Comparison of ENCODE assay signal across 23 cellular contexts in genomic region chr10:25064401-25064800, GRCh38. TPM values are rescaled to one million over a fixed set of nuclear protein-coding genes. Genes with fewer than 3 reads are reported as not detected.
DNase-seq lines count a peak whose midpoint lies in the region; ATAC-seq and TF ChIP-seq lines count a peak whose summit lies in the region.
"Had no signal": no experiment of that assay in that cellular context is flagged by ENCODE, and none has a peak within 500 bp of the region (broad histone marks: within the 10 kb centered on the region; RNA-seq: fewer than 3 reads in every experiment).

No MANE protein-coding gene starts in this region.

- DNase-seq in activated CD4-positive, alpha-beta T cell treated with anti-CD3 and anti-CD28 coated beads, Interleukin-2, amount 10 ng/mL, durations not matched to agents 7 days and 5 days: no peak
- DNase-seq in activated CD4-positive, alpha-beta T cell treated with anti-CD3 and anti-CD28 coated beads for 1 hour: no peak
- no peak for DNase-seq in activated T-helper 1 cell treated with anti-CD3 and anti-CD28 coated beads, Interleukin-12 subunit alpha, Interleukin-12 subunit beta, Interleukin-2, Interleukin-4 antibody, amounts not matched to agents 30 ng/mL and 10 ng/mL and 1 ng/mL, durations not matched to agents 14 hours and 24 hours and 36 hours (ENCODE audit: low spot score)
- DNase-seq in epithelial cell of prostate (ENCODE audit: low read depth, low spot score) (no peak), nephron progenitor cell (no peak)
- no peak for DNase-seq in stimulated activated effector memory CD8-positive, alpha-beta T cell treated with anti-CD3 and anti-CD28 coated beads, Interleukin-12 subunit alpha, Interleukin-12 subunit beta, amount 100 ng/mL, for 72 hours (ENCODE audit: low spot score in 2 of 2)
- DNase-seq in activated effector memory CD4-positive, alpha-beta T cell treated with anti-CD3 and anti-CD28 coated beads, Interleukin-2, amount 50 U/mL, for 16 hours: no peak
- no peak for DNase-seq in effector memory CD8-positive, alpha-beta T cell
- DNase-seq: 8988T; CD4-positive, CD25-positive, alpha-beta regulatory T cell; H7; IMR-90; MM.1S; NCI-H2029; NCI-H446; NCI-H524 treated with DMSO at 0.1 percent for 48 hours; NCI-H774; NK-92 treated with Interleukin-12 subunit alpha and Interleukin-12 subunit beta, amount 100 ng/mL, for 24 hours; PC-3 had no signal

- TF ChIP-seq CTCF in nephron progenitor cell (IDR thresholded peaks at IDR 0.05): no peak

- intact Hi-C loops in activated T-helper 1 cell treated with anti-CD3 and anti-CD28 coated beads, Interleukin-12 subunit alpha, Interleukin-12 subunit beta, Interleukin-2, Interleukin-4 antibody, amounts not matched to agents 30 ng/mL and 10 ng/mL and 1 ng/mL, durations not matched to agents 14 hours and 24 hours and 36 hours (cut with micrococcal nuclease): loop anchor here (10.0 kb wide), 1 partner anchor 110 kb away; the partner anchor contains the start of gene PRTFDC1

- POLR2A ChIA-PET in activated CD4-positive, alpha-beta T cell treated with anti-CD3 and anti-CD28 coated beads, Interleukin-2, amount 10 ng/mL, durations not matched to agents 7 days and 5 days (lab: Charles Lee): no interaction called here

- H3K4me1 Mint-ChIP-seq in activated CD4-positive, alpha-beta T cell treated with anti-CD3 and anti-CD28 coated beads, Interleukin-2, amount 10 ng/mL, durations not matched to agents 7 days and 5 days: peaks cover 21% of the 10 kb centered on the region
- H3K4me1 Mint-ChIP-seq in activated T-helper 1 cell treated with anti-CD3 and anti-CD28 coated beads, Interleukin-12 subunit alpha, Interleukin-12 subunit beta, Interleukin-2, Interleukin-4 antibody, amounts not matched to agents 30 ng/mL and 10 ng/mL and 1 ng/mL, durations not matched to agents 14 hours and 24 hours and 36 hours (ENCODE audit: low read depth): peaks cover 50% of the 10 kb centered on the region
- H3K4me1 Mint-ChIP-seq in stimulated activated effector memory CD8-positive, alpha-beta T cell treated with anti-CD3 and anti-CD28 coated beads, Interleukin-12 subunit alpha, Interleukin-12 subunit beta, amount 100 ng/mL, for 72 hours: peaks cover 29% of the 10 kb centered on the region
- H3K4me1 Mint-ChIP-seq in nephron progenitor cell: peaks cover 5% of the 10 kb centered on the region
- peaks cover 11 to 15% of the 10 kb centered on the region in 2 donors for H3K4me1 Mint-ChIP-seq in effector memory CD8-positive, alpha-beta T cell (ENCODE audit: low read depth in 2 of 2)

- CTCF ChIA-PET in activated CD4-positive, alpha-beta T cell treated with anti-CD3 and anti-CD28 coated beads, Interleukin-2, amount 10 ng/mL, durations not matched to agents 7 days and 5 days (lab: Charles Lee): interaction anchor here (1.0 kb wide), 1 partner anchor 25 kb away, joined by 3 read pairs; no protein-coding TSS in a partner anchor

- H3K27ac Mint-ChIP-seq in activated CD4-positive, alpha-beta T cell treated with anti-CD3 and anti-CD28 coated beads, Interleukin-2, amount 10 ng/mL, durations not matched to agents 7 days and 5 days: peak overlapping the region; percentile 73
- H3K27ac Mint-ChIP-seq in activated T-helper 1 cell treated with anti-CD3 and anti-CD28 coated beads, Interleukin-12 subunit alpha, Interleukin-12 subunit beta, Interleukin-2, Interleukin-4 antibody, amounts not matched to agents 30 ng/mL and 10 ng/mL and 1 ng/mL, durations not matched to agents 14 hours and 24 hours and 36 hours: peak overlapping the region; percentile 23
- peak overlapping the region; percentile 12 for H3K27ac Mint-ChIP-seq in stimulated activated effector memory CD8-positive, alpha-beta T cell treated with anti-CD3 and anti-CD28 coated beads, Interleukin-12 subunit alpha, Interleukin-12 subunit beta, amount 100 ng/mL, for 72 hours
- no peak overlapping the region for H3K27ac Mint-ChIP-seq in nephron progenitor cell
- no peak overlapping the region for H3K27ac Mint-ChIP-seq in effector memory CD8-positive, alpha-beta T cell
- H3K27ac Mint-ChIP-seq: CD4-positive, CD25-positive, alpha-beta regulatory T cell had no signal

- no peak overlapping the region for H3K4me3 Mint-ChIP-seq in activated CD4-positive, alpha-beta T cell treated with anti-CD3 and anti-CD28 coated beads, Interleukin-2, amount 10 ng/mL, durations not matched to agents 7 days and 5 days
- H3K4me3 Mint-ChIP-seq in activated T-helper 1 cell treated with anti-CD3 and anti-CD28 coated beads, Interleukin-12 subunit alpha, Interleukin-12 subunit beta, Interleukin-2, Interleukin-4 antibody, amounts not matched to agents 30 ng/mL and 10 ng/mL and 1 ng/mL, durations not matched to agents 14 hours and 24 hours and 36 hours: no peak overlapping the region
- H3K4me3 Mint-ChIP-seq in stimulated activated effector memory CD8-positive, alpha-beta T cell treated with anti-CD3 and anti-CD28 coated beads, Interleukin-12 subunit alpha, Interleukin-12 subunit beta, amount 100 ng/mL, for 72 hours: no peak overlapping the region
- H3K4me3 Mint-ChIP-seq in nephron progenitor cell: no peak overlapping the region
- H3K4me3 Mint-ChIP-seq in effector memory CD8-positive, alpha-beta T cell: no peak overlapping the region
- H3K4me3 Mint-ChIP-seq: CD4-positive, CD25-positive, alpha-beta regulatory T cell had no signal

- H3K27ac ChIP-seq in epithelial cell of prostate: peak overlapping the region; percentile 97
- H3K27ac ChIP-seq: BLaER1, KMS-11 had no signal

- H3K9me3 Mint-ChIP-seq in activated CD4-positive, alpha-beta T cell treated with anti-CD3 and anti-CD28 coated beads, Interleukin-2, amount 10 ng/mL, durations not matched to agents 7 days and 5 days: no peaks in the 10 kb centered on the region
- H3K9me3 Mint-ChIP-seq in activated T-helper 1 cell treated with anti-CD3 and anti-CD28 coated beads, Interleukin-12 subunit alpha, Interleukin-12 subunit beta, Interleukin-2, Interleukin-4 antibody, amounts not matched to agents 30 ng/mL and 10 ng/mL and 1 ng/mL, durations not matched to agents 14 hours and 24 hours and 36 hours: peaks cover 10% of the 10 kb centered on the region
- H3K9me3 Mint-ChIP-seq in stimulated activated effector memory CD8-positive, alpha-beta T cell treated with anti-CD3 and anti-CD28 coated beads, Interleukin-12 subunit alpha, Interleukin-12 subunit beta, amount 100 ng/mL, for 72 hours: peaks cover 3% of the 10 kb centered on the region
- H3K9me3 Mint-ChIP-seq in nephron progenitor cell: no peaks in the 10 kb centered on the region
- no peaks in the 10 kb centered on the region for H3K9me3 Mint-ChIP-seq in effector memory CD8-positive, alpha-beta T cell

- H3K36me3 Mint-ChIP-seq in activated CD4-positive, alpha-beta T cell treated with anti-CD3 and anti-CD28 coated beads, Interleukin-2, amount 10 ng/mL, durations not matched to agents 7 days and 5 days (ENCODE audit: low read depth): no peaks in the 10 kb centered on the region
- peaks cover 6% of the 10 kb centered on the region for H3K36me3 Mint-ChIP-seq in activated T-helper 1 cell treated with anti-CD3 and anti-CD28 coated beads, Interleukin-12 subunit alpha, Interleukin-12 subunit beta, Interleukin-2, Interleukin-4 antibody, amounts not matched to agents 30 ng/mL and 10 ng/mL and 1 ng/mL, durations not matched to agents 14 hours and 24 hours and 36 hours (ENCODE audit: low read depth)
- peaks cover 15% of the 10 kb centered on the region for H3K36me3 Mint-ChIP-seq in stimulated activated effector memory CD8-positive, alpha-beta T cell treated with anti-CD3 and anti-CD28 coated beads, Interleukin-12 subunit alpha, Interleukin-12 subunit beta, amount 100 ng/mL, for 72 hours
- H3K36me3 Mint-ChIP-seq in nephron progenitor cell (ENCODE audit: low read depth): no peaks in the 10 kb centered on the region
- peaks cover 11% of the 10 kb centered on the region for H3K36me3 Mint-ChIP-seq in effector memory CD8-positive, alpha-beta T cell (ENCODE audit: insufficient read depth)
- H3K36me3 Mint-ChIP-seq: CD4-positive, CD25-positive, alpha-beta regulatory T cell had no signal

- H3K27me3 Mint-ChIP-seq in activated CD4-positive, alpha-beta T cell treated with anti-CD3 and anti-CD28 coated beads, Interleukin-2, amount 10 ng/mL, durations not matched to agents 7 days and 5 days: no peaks in the 10 kb centered on the region
- peaks cover 5% of the 10 kb centered on the region for H3K27me3 Mint-ChIP-seq in activated T-helper 1 cell treated with anti-CD3 and anti-CD28 coated beads, Interleukin-12 subunit alpha, Interleukin-12 subunit beta, Interleukin-2, Interleukin-4 antibody, amounts not matched to agents 30 ng/mL and 10 ng/mL and 1 ng/mL, durations not matched to agents 14 hours and 24 hours and 36 hours (ENCODE audit: insufficient read depth)
- no peaks in the 10 kb centered on the region for H3K27me3 Mint-ChIP-seq in nephron progenitor cell (ENCODE audit: low read depth, poor library complexity)
- peaks cover 17 to 18% of the 10 kb centered on the region in 2 donors for H3K27me3 Mint-ChIP-seq in effector memory CD8-positive, alpha-beta T cell

- no peak for ATAC-seq in stimulated activated effector memory CD8-positive, alpha-beta T cell treated with anti-CD3 and anti-CD28 coated beads, Interleukin-12 subunit alpha, Interleukin-12 subunit beta, amount 100 ng/mL, for 72 hours
- no peak for ATAC-seq in effector memory CD8-positive, alpha-beta T cell (replicated peaks)
- ATAC-seq: PC-3, Right ventricle myocardium inferior had no signal

RNA-seq across cellular contexts. Expression of gene THNSL1, which starts 48.0 kb away (rescaled TPM):
- total RNA-seq in activated CD4-positive, alpha-beta T cell treated with anti-CD3 and anti-CD28 coated beads, Interleukin-2, amount 10 ng/mL, durations not matched to agents 7 days and 5 days: 1 to 10 TPM; 2.5 to 2.6 TPM
- total RNA-seq in activated T-helper 1 cell treated with anti-CD3 and anti-CD28 coated beads, Interleukin-12 subunit alpha, Interleukin-12 subunit beta, Interleukin-2, Interleukin-4 antibody, amounts not matched to agents 30 ng/mL and 10 ng/mL and 1 ng/mL, durations not matched to agents 14 hours and 24 hours and 36 hours: 3.0 and 3.1 TPM in 2 replicates

RNA-seq across cellular contexts. Expression of gene ENKUR, which starts 48.4 kb away (rescaled TPM):
- total RNA-seq in activated CD4-positive, alpha-beta T cell treated with anti-CD3 and anti-CD28 coated beads, Interleukin-2, amount 10 ng/mL, durations not matched to agents 7 days and 5 days: not detected
- not detected in 2 replicates for total RNA-seq in activated T-helper 1 cell treated with anti-CD3 and anti-CD28 coated beads, Interleukin-12 subunit alpha, Interleukin-12 subunit beta, Interleukin-2, Interleukin-4 antibody, amounts not matched to agents 30 ng/mL and 10 ng/mL and 1 ng/mL, durations not matched to agents 14 hours and 24 hours and 36 hours
- total RNA-seq: H7, IMR-90, PC-3, Right ventricle myocardium inferior, SJCRH30 had no signal

Comparison
In these comparisons a context has a peak if more than half of its experiments do, and no peak if none do; other contexts are left out.
1. H3K27ac Mint-ChIP-seq: peak in activated CD4-positive, alpha-beta T cell treated with anti-CD3 and anti-CD28 coated beads, Interleukin-2, amount 10 ng/mL, durations not matched to agents 7 days and 5 days (single experiment), activated T-helper 1 cell treated with anti-CD3 and anti-CD28 coated beads, Interleukin-12 subunit alpha, Interleukin-12 subunit beta, Interleukin-2, Interleukin-4 antibody, amounts not matched to agents 30 ng/mL and 10 ng/mL and 1 ng/mL, durations not matched to agents 14 hours and 24 hours and 36 hours (single experiment) and stimulated activated effector memory CD8-positive, alpha-beta T cell treated with anti-CD3 and anti-CD28 coated beads, Interleukin-12 subunit alpha, Interleukin-12 subunit beta, amount 100 ng/mL, for 72 hours (single experiment); none in nephron progenitor cell (single experiment) and effector memory CD8-positive, alpha-beta T cell (0 of 2).